In the genomic region with DNA sequence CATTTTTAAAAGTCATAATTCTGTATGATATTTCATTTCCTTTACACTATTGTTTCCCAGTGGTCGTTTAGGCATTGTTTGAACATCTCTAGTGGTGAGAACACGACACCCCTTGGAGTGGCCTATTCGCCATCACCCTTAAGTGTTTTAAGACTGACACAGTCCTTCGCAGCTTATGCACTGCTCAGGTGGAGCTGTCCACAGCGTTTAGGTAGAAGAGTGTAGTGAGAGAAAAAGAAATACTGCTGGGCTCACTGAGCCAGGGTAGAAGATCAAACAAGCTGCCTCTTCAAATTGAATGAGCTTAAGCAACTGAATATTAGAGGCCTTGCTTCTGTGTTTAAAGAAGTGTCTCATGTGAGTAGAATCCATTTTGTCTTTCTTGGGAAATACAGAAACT, we compare ENCODE assay signal across 1 cellular context.
TF ChIP-seq lines count a peak whose summit lies in the region.

No MANE protein-coding gene starts in this region.

TF ChIP-seq in SK-N-SH treated with all-trans-retinoic acid at 6 μM for 48 hours, 23 proteins besides CTCF, POLR2A, EP300 and RAD21 (continued from another document):
- TF ChIP-seq, protein P1, sequence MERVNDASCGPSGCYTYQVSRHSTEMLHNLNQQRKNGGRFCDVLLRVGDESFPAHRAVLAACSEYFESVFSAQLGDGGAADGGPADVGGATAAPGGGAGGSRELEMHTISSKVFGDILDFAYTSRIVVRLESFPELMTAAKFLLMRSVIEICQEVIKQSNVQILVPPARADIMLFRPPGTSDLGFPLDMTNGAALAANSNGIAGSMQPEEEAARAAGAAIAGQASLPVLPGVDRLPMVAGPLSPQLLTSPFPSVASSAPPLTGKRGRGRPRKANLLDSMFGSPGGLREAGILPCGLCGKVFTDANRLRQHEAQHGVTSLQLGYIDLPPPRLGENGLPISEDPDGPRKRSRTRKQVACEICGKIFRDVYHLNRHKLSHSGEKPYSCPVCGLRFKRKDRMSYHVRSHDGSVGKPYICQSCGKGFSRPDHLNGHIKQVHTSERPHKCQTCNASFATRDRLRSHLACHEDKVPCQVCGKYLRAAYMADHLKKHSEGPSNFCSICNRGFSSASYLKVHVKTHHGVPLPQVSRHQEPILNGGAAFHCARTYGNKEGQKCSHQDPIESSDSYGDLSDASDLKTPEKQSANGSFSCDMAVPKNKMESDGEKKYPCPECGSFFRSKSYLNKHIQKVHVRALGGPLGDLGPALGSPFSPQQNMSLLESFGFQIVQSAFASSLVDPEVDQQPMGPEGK (CRISPR knock-in tag; IDR thresholded peaks at IDR 0.05; ENCODE audit: borderline replicate concordance): no peak
- TF ChIP-seq RARB (CRISPR knock-in tag; IDR thresholded peaks at IDR 0.05): no peak
- TF ChIP-seq SNAI2 (CRISPR knock-in tag; IDR thresholded peaks at IDR 0.05): no peak
- no peak for TF ChIP-seq TOX (CRISPR knock-in tag; IDR thresholded peaks at IDR 0.05; ENCODE audit: borderline replicate concordance)
- no peak for TF ChIP-seq CSDC2 (CRISPR knock-in tag; IDR thresholded peaks at IDR 0.05)
- no peak for TF ChIP-seq OSR1 (CRISPR knock-in tag; IDR thresholded peaks at IDR 0.05)
- TF ChIP-seq GLIS3 (CRISPR knock-in tag; IDR thresholded peaks at IDR 0.05): no peak
- no peak for TF ChIP-seq ZNF8 (CRISPR knock-in tag; IDR thresholded peaks at IDR 0.05)
- TF ChIP-seq TCF4 (CRISPR knock-in tag; IDR thresholded peaks at IDR 0.05; ENCODE audit: borderline replicate concordance): no peak
